Comparison of ENCODE assay signal across 24 cellular contexts in the genomic region with DNA sequence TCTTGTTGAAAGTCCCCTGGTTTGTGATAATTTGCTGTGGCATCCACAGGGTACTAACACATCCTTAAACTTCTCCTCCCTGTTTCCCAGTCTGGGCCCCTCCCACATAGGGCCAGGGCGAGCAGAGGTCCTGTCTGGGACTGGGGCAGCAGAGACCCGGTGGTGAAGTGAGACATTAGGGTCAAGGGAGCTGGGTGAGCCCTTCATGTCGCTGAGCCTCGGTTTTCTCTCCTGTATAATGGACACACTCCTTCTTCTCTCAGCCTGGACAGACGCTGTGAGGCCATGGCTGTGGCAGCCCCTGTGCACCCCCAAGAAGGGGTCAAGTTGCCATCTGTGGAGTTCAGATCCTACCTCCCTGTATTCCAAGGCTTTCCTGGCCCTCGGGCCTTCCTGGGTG. TPM values are rescaled to one million over a fixed set of nuclear protein-coding genes. Genes with fewer than 3 reads are reported as not detected.
"Had no signal": no experiment of that assay in that cellular context is flagged by ENCODE, and none has a peak within 500 bp of the region (broad histone marks: within the 10 kb centered on the region; RNA-seq: fewer than 3 reads in every experiment).

No MANE protein-coding gene starts in this region.

- ATAC-seq: activated T-cell treated with anti-CD3 and anti-CD28 coated beads, Interleukin-2, amount 50 U/mL, for 72 hours; heart left ventricle; naive thymus-derived CD4-positive, alpha-beta T cell had no signal

- H3K36me3 ChIP-seq: heart left ventricle, tibial artery had no signal

- H3K27ac Mint-ChIP-seq: activated CD4-positive, alpha-beta memory T cell treated with anti-CD3 and anti-CD28 coated beads for 36 hours; activated naive CD8-positive, alpha-beta T cell treated with anti-CD3 and anti-CD28 coated beads for 36 hours; activated T-cell treated with anti-CD3 and anti-CD28 coated beads, Interleukin-2, amount 50 U/mL, for 72 hours; progenitor cell of endocrine pancreas; stimulated activated naive CD8-positive, alpha-beta T cell treated with anti-CD3 and anti-CD28 coated beads, Interleukin-15, Interleukin-2, amounts not matched to agents 100 ng/mL and 50 ng/mL, for 24 hours; T-helper 1 cell treated with Interleukin-12 subunit alpha and Interleukin-12 subunit beta and Interleukin-4 antibody, amounts not matched to agents 30 μg/mL and 1 μg/mL, for 36 hours had no signal

- H3K36me3 Mint-ChIP-seq: activated CD4-positive, alpha-beta memory T cell treated with anti-CD3 and anti-CD28 coated beads for 36 hours; activated naive CD8-positive, alpha-beta T cell treated with anti-CD3 and anti-CD28 coated beads for 36 hours had no signal

- H3K27ac ChIP-seq: heart left ventricle, tibial artery had no signal

- H3K4me3 ChIP-seq: heart left ventricle, lung, tibial artery had no signal

- H3K27me3 Mint-ChIP-seq: activated CD4-positive, alpha-beta memory T cell treated with anti-CD3 and anti-CD28 coated beads for 36 hours; activated naive CD8-positive, alpha-beta T cell treated with anti-CD3 and anti-CD28 coated beads for 36 hours; stimulated activated naive CD8-positive, alpha-beta T cell treated with anti-CD3 and anti-CD28 coated beads, Interleukin-15, Interleukin-2, amounts not matched to agents 100 ng/mL and 50 ng/mL, for 24 hours had no signal

- DNase-seq: activated CD4-positive, alpha-beta memory T cell treated with anti-CD3 and anti-CD28 coated beads for 36 hours; activated CD4-positive, alpha-beta T cell treated with anti-CD3 and anti-CD28 coated beads for 48 hours; activated CD4-positive, CD25-positive, alpha-beta regulatory T cell; activated gamma-delta T cell; activated naive CD8-positive, alpha-beta T cell treated with anti-CD3 and anti-CD28 coated beads for 36 hours; activated T-cell treated with anti-CD3 and anti-CD28 coated beads, Interleukin-2, amount 50 U/mL, for 72 hours; naive thymus-derived CD4-positive, alpha-beta T cell; retina; stimulated activated CD4-positive, alpha-beta T cell treated with anti-CD3 and anti-CD28 coated beads, Interleukin-1b, Interleukin-23, amount 100 ng/mL, for 48 hours; substantia nigra; T1000 had no signal

- H3K4me1 ChIP-seq: heart left ventricle, tibial artery had no signal

- H3K4me3 Mint-ChIP-seq: activated CD4-positive, alpha-beta memory T cell treated with anti-CD3 and anti-CD28 coated beads for 36 hours; activated naive CD8-positive, alpha-beta T cell treated with anti-CD3 and anti-CD28 coated beads for 36 hours; activated T-cell treated with anti-CD3 and anti-CD28 coated beads, Interleukin-2, amount 50 U/mL, for 72 hours; naive thymus-derived CD4-positive, alpha-beta T cell; neural crest cell; stimulated activated naive CD8-positive, alpha-beta T cell treated with anti-CD3 and anti-CD28 coated beads, Interleukin-15, Interleukin-2, amounts not matched to agents 100 ng/mL and 50 ng/mL, for 24 hours; T-helper 1 cell treated with Interleukin-12 subunit alpha and Interleukin-12 subunit beta and Interleukin-4 antibody, amounts not matched to agents 30 μg/mL and 1 μg/mL, for 36 hours had no signal

- H3K4me1 Mint-ChIP-seq: activated naive CD8-positive, alpha-beta T cell treated with anti-CD3 and anti-CD28 coated beads for 36 hours; neural crest cell had no signal

RNA-seq across cellular contexts. Expression of gene HMX1, which starts 33.0 kb away (rescaled TPM):
- total RNA-seq: activated CD4-positive, alpha-beta memory T cell treated with anti-CD3 and anti-CD28 coated beads for 36 hours; activated naive CD8-positive, alpha-beta T cell treated with anti-CD3 and anti-CD28 coated beads for 36 hours; activated T-cell treated with anti-CD3 and anti-CD28 coated beads, Interleukin-2, amount 50 U/mL, for 72 hours; epithelial cell of proximal tubule; fibroblast of villous mesenchyme; lung; naive thymus-derived CD4-positive, alpha-beta T cell; omental fat pad; skeletal muscle tissue had no signal
- polyA plus RNA-seq: heart left ventricle; keratinocyte; lung; naive thymus-derived CD4-positive, alpha-beta T cell; urinary bladder had no signal
